18 cellular contexts compared by ENCODE assay signal in genomic region chr3:180922242-180922641, GRCh38. TPM values are rescaled to one million over a fixed set of nuclear protein-coding genes. Genes with fewer than 3 reads are reported as not detected.
DNase-seq lines count a peak whose midpoint lies in the region; ATAC-seq and TF ChIP-seq lines count a peak whose summit lies in the region.
"Had no signal": no experiment of that assay in that cellular context is flagged by ENCODE, and none has a peak within 500 bp of the region (broad histone marks: within the 10 kb centered on the region; RNA-seq: fewer than 3 reads in every experiment).

No MANE protein-coding gene starts in this region.

- TF ChIP-seq EP300 in stomach (IDR thresholded peaks at IDR 0.05) = no peak

- intact Hi-C loops in stomach (cut with DNase I; ENCODE audit: low total_unique reads) = no loop called here

- H2BK5ac ChIP-seq in H9 (ENCODE audit: insufficient read length, low read length) = no peak overlapping the region

- H3K56ac ChIP-seq in H9 (ENCODE audit: insufficient read length, low read depth, low read length) = no peak overlapping the region

- TF ChIP-seq CTCF in H9 (conservative IDR thresholded peaks at IDR 0.05) = no peak
- no peak for TF ChIP-seq CTCF in stomach (IDR thresholded peaks at IDR 0.05)

- H3K79me2 ChIP-seq in H9 (ENCODE audit: insufficient read depth, low read length) = peaks cover 81% of the 10 kb centered on the region; the same call in 1 of the 2 replicates

- no peak for ATAC-seq in activated CD8-positive, alpha-beta memory T cell treated with anti-CD3 and anti-CD28 coated beads, Interleukin-2, amount 10 ng/mL, durations not matched to agents 7 days and 5 days
- ATAC-seq in memory B cell (ENCODE audit: low read depth) = no peak
- no peak for ATAC-seq in stimulated activated effector memory CD8-positive, alpha-beta T cell treated with anti-CD3 and anti-CD28 coated beads, Interleukin-12 subunit alpha, Interleukin-12 subunit beta, amount 100 ng/mL, for 72 hours
- ATAC-seq: CD8-positive, alpha-beta T cell; GM12878; K562 had no signal

- no peaks in the 10 kb centered on the region for H3K23me2 ChIP-seq in H9 (ENCODE audit: insufficient read length, low read depth, low read length, poor library complexity, severe bottlenecking)

- H3K4me2 ChIP-seq in H9 (ENCODE audit: insufficient read depth, insufficient read length, low read length) = no peak overlapping the region

- no peak overlapping the region for H3T11ph ChIP-seq in H9 (ENCODE audit: low read length)

- H3K9ac ChIP-seq in H9 (ENCODE audit: extremely low read depth, insufficient read length, low read length) = no peak overlapping the region

- no peak overlapping the region for H2BK20ac ChIP-seq in H9 (ENCODE audit: low read depth, low read length, poor library complexity, severe bottlenecking)

- peak overlapping the region; percentile 43 for H3K27ac Mint-ChIP-seq in activated CD8-positive, alpha-beta memory T cell treated with anti-CD3 and anti-CD28 coated beads, Interleukin-2, amount 10 ng/mL, durations not matched to agents 7 days and 5 days
- H3K27ac Mint-ChIP-seq in H9 = peak overlapping the region; percentile 59 to 94 (median 75); a peak in 5 of 7 replicates
- peak overlapping the region; percentile 47 for H3K27ac Mint-ChIP-seq in memory B cell
- H3K27ac Mint-ChIP-seq in stimulated activated effector memory CD8-positive, alpha-beta T cell treated with anti-CD3 and anti-CD28 coated beads, Interleukin-12 subunit alpha, Interleukin-12 subunit beta, amount 100 ng/mL, for 72 hours = peak overlapping the region; percentile 63
- H3K27ac Mint-ChIP-seq: CD8-positive, alpha-beta T cell had no signal

- H3K4me1 Mint-ChIP-seq in activated CD8-positive, alpha-beta memory T cell treated with anti-CD3 and anti-CD28 coated beads, Interleukin-2, amount 10 ng/mL, durations not matched to agents 7 days and 5 days = peaks cover 27% of the 10 kb centered on the region
- peaks cover 48 to 58% of the 10 kb centered on the region in 2 experiments for H3K4me1 Mint-ChIP-seq in H9
- peaks cover 20% of the 10 kb centered on the region for H3K4me1 Mint-ChIP-seq in memory B cell
- H3K4me1 Mint-ChIP-seq in stimulated activated effector memory CD8-positive, alpha-beta T cell treated with anti-CD3 and anti-CD28 coated beads, Interleukin-12 subunit alpha, Interleukin-12 subunit beta, amount 100 ng/mL, for 72 hours = peaks cover 31% of the 10 kb centered on the region

- no peak overlapping the region for H2AK5ac ChIP-seq in H9 (ENCODE audit: insufficient read length, low read length)

- H3K27me3 Mint-ChIP-seq in activated CD8-positive, alpha-beta memory T cell treated with anti-CD3 and anti-CD28 coated beads, Interleukin-2, amount 10 ng/mL, durations not matched to agents 7 days and 5 days = no peaks in the 10 kb centered on the region
- H3K27me3 Mint-ChIP-seq in H9 (ENCODE audit: low read depth) (no peaks in the 10 kb centered on the region), memory B cell (no peaks in the 10 kb centered on the region)

- H3K27ac ChIP-seq in H9 (ENCODE audit: insufficient read length, low read depth, low read length) (no peak overlapping the region), stomach (no peak overlapping the region)

- no peaks in the 10 kb centered on the region for H3K79me1 ChIP-seq in H9 (ENCODE audit: insufficient read depth, low read depth, low read length, poor library complexity, severe bottlenecking)

- peaks cover 17% of the 10 kb centered on the region for H3K36me3 Mint-ChIP-seq in activated CD8-positive, alpha-beta memory T cell treated with anti-CD3 and anti-CD28 coated beads, Interleukin-2, amount 10 ng/mL, durations not matched to agents 7 days and 5 days
- H3K36me3 Mint-ChIP-seq in H9 (ENCODE audit: insufficient read depth in 1 of 3, low read depth in 3 of 3) (peaks cover 13 to 35% (median 20%) of the 10 kb centered on the region in 3 experiments; a peak in 6 of 7 replicates), memory B cell (peaks cover 1% of the 10 kb centered on the region)
- peaks cover 50% of the 10 kb centered on the region for H3K36me3 Mint-ChIP-seq in stimulated activated effector memory CD8-positive, alpha-beta T cell treated with anti-CD3 and anti-CD28 coated beads, Interleukin-12 subunit alpha, Interleukin-12 subunit beta, amount 100 ng/mL, for 72 hours

- H2BK15ac ChIP-seq in H9 (ENCODE audit: low read depth, low read length) = no peak overlapping the region

- no peaks in the 10 kb centered on the region for H3K9me3 ChIP-seq in H9 (ENCODE audit: control insufficient read depth, low read depth, low read length)
- H3K9me3 ChIP-seq in stomach = no peaks in the 10 kb centered on the region
- H3K9me3 ChIP-seq: BE2C had no signal

- H3K14ac ChIP-seq in H9 (ENCODE audit: insufficient read depth, low read length) = no peak overlapping the region

- no peak overlapping the region for H2AFZ ChIP-seq in H9 (ENCODE audit: low read length)

- H3K23ac ChIP-seq in H9 (ENCODE audit: insufficient read length, low read depth, low read length) = no peak overlapping the region

- DNase-seq in activated CD8-positive, alpha-beta memory T cell treated with anti-CD3 and anti-CD28 coated beads, Interleukin-2, amount 10 ng/mL, durations not matched to agents 7 days and 5 days = no peak
- DNase-seq in activated CD8-positive, alpha-beta memory T cell treated with anti-CD3 and anti-CD28 coated beads, Interleukin-2, amount 50 U/mL, for 4 hours = no peak
- DNase-seq in H9 (no peak), memory B cell (ENCODE audit: low spot score in 2 of 2) (no peak), NK-92 (lab: John Stamatoyannopoulos, UW; ENCODE audit: unreplicated experiment) (no peak), stomach (no peak)
- DNase-seq in stimulated activated effector memory CD8-positive, alpha-beta T cell treated with anti-CD3 and anti-CD28 coated beads, Interleukin-12 subunit alpha, Interleukin-12 subunit beta, amount 100 ng/mL, for 72 hours (ENCODE audit: low spot score in 2 of 2) = no peak
- DNase-seq: BE2C; CD8-positive, alpha-beta T cell; DMS53; EL; NCI-H1105 treated with DMSO at 0.1 percent for 48 hours; NCI-H1694 treated with DMSO at 0.1 percent for 48 hours; NCI-H748 treated with DMSO at 0.1 percent for 48 hours; OCI-M1; Right ventricle myocardium superior had no signal

- H2BK120ac ChIP-seq in H9 (ENCODE audit: low read depth, low read length, poor library complexity, severe bottlenecking) = no peak overlapping the region

- H3K9me3 Mint-ChIP-seq in activated CD8-positive, alpha-beta memory T cell treated with anti-CD3 and anti-CD28 coated beads, Interleukin-2, amount 10 ng/mL, durations not matched to agents 7 days and 5 days (ENCODE audit: low read depth) = no peaks in the 10 kb centered on the region
- H3K9me3 Mint-ChIP-seq in H9 (no peaks in the 10 kb centered on the region; a peak in 1 of 5 replicates), memory B cell (no peaks in the 10 kb centered on the region)
- no peaks in the 10 kb centered on the region for H3K9me3 Mint-ChIP-seq in stimulated activated effector memory CD8-positive, alpha-beta T cell treated with anti-CD3 and anti-CD28 coated beads, Interleukin-12 subunit alpha, Interleukin-12 subunit beta, amount 100 ng/mL, for 72 hours
- H3K9me3 Mint-ChIP-seq: CD8-positive, alpha-beta T cell had no signal

- H4K8ac ChIP-seq in H9 (replicated peaks; ENCODE audit: insufficient read length, low read depth, low read length) = no peak overlapping the region

- H3K4me3 ChIP-seq in stomach = no peak overlapping the region
- H3K4me3 ChIP-seq: GM12878, K562 had no signal

- H4K91ac ChIP-seq in H9 (ENCODE audit: insufficient read length, low read depth, low read length) = no peak overlapping the region

- H3K4me1 ChIP-seq in H9 (ENCODE audit: insufficient read depth, low read length) (no peaks in the 10 kb centered on the region; the same call in 1 of the 2 replicates), stomach (peaks cover 8 to 98% (median 51%) of the 10 kb centered on the region in 4 donors)
- H3K4me1 ChIP-seq: BE2C had no signal

- H3K27me3 ChIP-seq in H9 (ENCODE audit: insufficient read depth, low read length) (no peaks in the 10 kb centered on the region), stomach (no peaks in the 10 kb centered on the region)
- H3K27me3 ChIP-seq: BE2C had no signal

- no peak overlapping the region for H4K5ac ChIP-seq in H9 (ENCODE audit: insufficient read length, low read depth, low read length)

- H2BK12ac ChIP-seq in H9 (ENCODE audit: insufficient read length, low read depth, low read length) = no peak overlapping the region

- no peak overlapping the region for H3K18ac ChIP-seq in H9 (ENCODE audit: insufficient read length, low read depth, low read length)

- no peak overlapping the region for H3K4me3 Mint-ChIP-seq in activated CD8-positive, alpha-beta memory T cell treated with anti-CD3 and anti-CD28 coated beads, Interleukin-2, amount 10 ng/mL, durations not matched to agents 7 days and 5 days
- peak overlapping the region in 1 of 2 experiments; percentile 23; a peak in 1 of 5 replicates for H3K4me3 Mint-ChIP-seq in H9
- H3K4me3 Mint-ChIP-seq in memory B cell = no peak overlapping the region
- H3K4me3 Mint-ChIP-seq in stimulated activated effector memory CD8-positive, alpha-beta T cell treated with anti-CD3 and anti-CD28 coated beads, Interleukin-12 subunit alpha, Interleukin-12 subunit beta, amount 100 ng/mL, for 72 hours = no peak overlapping the region
- H3K4me3 Mint-ChIP-seq: CD8-positive, alpha-beta T cell had no signal

- CTCF ChIA-PET in activated CD8-positive, alpha-beta memory T cell treated with anti-CD3 and anti-CD28 coated beads, Interleukin-2, amount 10 ng/mL, durations not matched to agents 7 days and 5 days (lab: Charles Lee) = no interaction called here

- H4K20me1 ChIP-seq in H9 (ENCODE audit: control insufficient read depth, insufficient read depth, insufficient read length) = no peaks in the 10 kb centered on the region

- H3K36me3 ChIP-seq in stomach = peaks cover 0 to 3% (median 2%) of the 10 kb centered on the region in 4 donors

- no peak overlapping the region for H3K4ac ChIP-seq in H9 (ENCODE audit: low read depth, low read length)

- no peak for TF ChIP-seq POLR2A in stomach (IDR thresholded peaks at IDR 0.05)

RNA-seq across cellular contexts. Expression of gene FXR1, which starts 9.8 kb away (rescaled TPM):
- total RNA-seq in activated CD8-positive, alpha-beta memory T cell treated with anti-CD3 and anti-CD28 coated beads, Interleukin-2, amount 10 ng/mL, durations not matched to agents 7 days and 5 days = 100 to 1,000 TPM; 141 to 144 TPM
- total RNA-seq in H9 (2021) (240 and 242 TPM in 2 replicates), stomach (100 to 1,000 TPM in 1 of 5 donors, 10 to 100 TPM in 4; 40.8 to 182 (median 58.0) TPM)
- 10 to 100 TPM; 46.9 to 70.9 (median 54.8) TPM for polyA plus RNA-seq in stomach
